8 cellular contexts compared by ENCODE assay signal in genomic region chr11:65419460-65419772, GRCh38. TPM values are rescaled to one million over a fixed set of nuclear protein-coding genes. Genes with fewer than 3 reads are reported as not detected.
A peak's percentile ranks its signal among the peaks of the same experiment; 100 is the strongest.
DNase-seq lines count a peak whose midpoint lies in the region; ATAC-seq, FAIRE-seq and TF ChIP-seq lines count a peak whose summit lies in the region.

No MANE protein-coding gene starts in this region.

- H3K27ac ChIP-seq in WERI-Rb-1 (peak overlapping the region; percentile 96), foreskin keratinocyte (peak overlapping the region; percentile 100)

- H3K4me1 ChIP-seq in foreskin keratinocyte, result peaks cover 27% of the 10 kb centered on the region

- ATAC-seq in foreskin keratinocyte (no peak), GM21447 (IDR thresholded peaks at IDR 0.05; ENCODE audit: unreplicated experiment) (no peak), HG03457 (IDR thresholded peaks at IDR 0.05; ENCODE audit: unreplicated experiment) (no peak)

- TF ChIP-seq CTCF in GM12865 (IDR thresholded peaks at IDR 0.05; ENCODE audit: insufficient read depth, low read depth, low read length, missing control alignments), result no peak
- TF ChIP-seq CTCF in WERI-Rb-1 (IDR thresholded peaks at IDR 0.05; ENCODE audit: low read depth, low read length), result no peak
- TF ChIP-seq CTCF in foreskin keratinocyte (conservative IDR thresholded peaks at IDR 0.05), result no peak
- TF ChIP-seq CTCF in retinal pigment epithelial cell (conservative IDR thresholded peaks at IDR 0.05; ENCODE audit: low read depth, low read length), result no peak

- peaks cover 4% of the 10 kb centered on the region for H3K9me3 ChIP-seq in WERI-Rb-1 (ENCODE audit: severe bottlenecking)

- no peak for FAIRE-seq in RCC 7860 (lab: Jason Lieb, UNC)

- H3K27me3 ChIP-seq in WERI-Rb-1 (ENCODE audit: insufficient read depth, low read depth, severe bottlenecking), result no peaks in the 10 kb centered on the region
- no peaks in the 10 kb centered on the region for H3K27me3 ChIP-seq in foreskin keratinocyte

- peak overlapping the region; percentile 70 for H3K4me3 ChIP-seq in GM12865 (ENCODE audit: low read depth, low read length)
- peak overlapping the region; percentile 26 for H3K4me3 ChIP-seq in WERI-Rb-1 (ENCODE audit: low read depth, low read length)
- peak overlapping the region; percentile 24 for H3K4me3 ChIP-seq in retinal pigment epithelial cell (ENCODE audit: low read length)

- DNase-seq in GM12865 (ENCODE audit: low read depth), result no peak
- no peak for DNase-seq in WERI-Rb-1
- no peak for DNase-seq in foreskin keratinocyte
- no peak for DNase-seq in retinal pigment epithelial cell (ENCODE audit: low read depth)
- no peak for DNase-seq in DMS 273 treated with DMSO at 0.1 percent for 48 hours (lab: John Stamatoyannopoulos, UW)
- no peak for DNase-seq in RCC 7860 (ENCODE audit: low spot score)

- no peaks in the 10 kb centered on the region for H3K36me3 ChIP-seq in WERI-Rb-1

RNA-seq across cellular contexts. Expression of gene NEAT1, which starts 3.2 kb away (rescaled TPM):
- 66.8 and 83.1 TPM in 2 replicates for total RNA-seq in foreskin keratinocyte
- polyA plus RNA-seq in foreskin keratinocyte, result 100 and 119 TPM in 2 replicates

RNA-seq across cellular contexts. Expression of gene FRMD8, which starts 33.0 kb away (rescaled TPM):
- total RNA-seq in foreskin keratinocyte, result 26.3 and 29.7 TPM in 2 replicates
- 16.0 and 17.0 TPM in 2 replicates for polyA plus RNA-seq in foreskin keratinocyte

RNA-seq across cellular contexts. Expression of gene SLC25A45, which starts 37.0 kb away (rescaled TPM):
- 0.25 and 0.58 TPM in 2 replicates for total RNA-seq in foreskin keratinocyte
- 0.16 and 0.17 TPM in 2 replicates for polyA plus RNA-seq in foreskin keratinocyte
